8 cellular contexts compared by ENCODE assay signal in the genomic region with DNA sequence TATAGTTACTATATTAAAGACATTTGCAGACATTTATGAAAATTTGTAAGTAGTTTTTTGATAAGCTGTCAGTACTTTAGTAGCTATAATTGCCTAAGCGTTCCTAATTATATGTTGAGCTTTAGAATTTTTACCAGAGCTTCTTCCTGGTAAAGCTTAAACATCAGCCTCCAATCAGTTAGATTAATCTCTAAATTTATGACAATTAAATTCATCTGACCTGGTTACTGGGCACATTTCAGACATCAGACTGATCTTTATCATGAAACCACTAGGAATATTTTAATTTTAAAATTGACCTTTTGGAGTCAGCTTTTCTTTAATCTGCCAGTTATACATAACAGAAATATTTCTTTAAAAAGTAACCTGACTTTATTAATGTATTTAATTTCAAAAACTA.
"Had no signal": no experiment of that assay in that cellular context is flagged by ENCODE, and none has a peak within 500 bp of the region (broad histone marks: within the 10 kb centered on the region; RNA-seq: fewer than 3 reads in every experiment).

No MANE protein-coding gene starts in this region.

- H3K27me3 Mint-ChIP-seq: IgD-negative memory B cell had no signal

- ATAC-seq: HCT116, HepG2 had no signal

- H3K4me3 Mint-ChIP-seq: HFFc6, IgD-negative memory B cell had no signal

- H3K27ac Mint-ChIP-seq: HFFc6, IgD-negative memory B cell had no signal

- DNase-seq: GM23248, GOT3, H7, HFFc6, KBM-7 had no signal
